9 cellular contexts compared by ENCODE assay signal in the genomic region with DNA sequence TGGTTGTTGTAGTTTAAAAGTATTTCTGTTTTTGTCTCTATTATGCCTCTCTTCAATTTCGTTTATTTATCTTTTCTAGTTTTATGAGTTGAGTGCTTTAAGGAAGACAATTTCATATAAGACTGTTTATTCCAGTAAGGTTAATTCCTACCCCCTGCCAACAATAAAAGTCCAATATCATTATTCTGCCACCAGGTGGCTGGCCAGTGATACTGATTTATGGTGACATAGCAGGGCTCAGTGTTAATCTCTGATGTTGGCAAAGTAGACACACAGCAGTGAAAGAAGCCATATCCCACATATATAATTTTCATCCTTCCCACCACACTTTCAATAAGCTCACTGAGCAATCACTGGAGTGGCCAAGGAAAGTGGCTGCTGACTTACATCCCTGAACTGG.
DNase-seq lines count a peak whose midpoint lies in the region; ATAC-seq, FAIRE-seq and TF ChIP-seq lines count a peak whose summit lies in the region.
"Had no signal": no experiment of that assay in that cellular context is flagged by ENCODE, and none has a peak within 500 bp of the region (broad histone marks: within the 10 kb centered on the region; RNA-seq: fewer than 3 reads in every experiment).

No MANE protein-coding gene starts in this region.

- peaks cover 8% of the 10 kb centered on the region for H3K9me3 Mint-ChIP-seq in natural killer cell treated with Interleukin-12 subunit alpha and Interleukin-12 subunit beta and Interleukin-15 and Interleukin-18, amount 100 ng/mL, for 72 hours

- in situ Hi-C loops in SK-MEL-5 (cut with HindIII; ENCODE audit: low pct_unique_long_range_greater_than_20kb, low sequenced_read_pairs) = no loop called here

- peak; percentile 15 for DNase-seq in A172 (ENCODE audit: low spot score)
- DNase-seq in GM12892 (ENCODE audit: insufficient read length) = no peak
- peak; percentile 59 for DNase-seq in SK-MEL-5 (ENCODE audit: low read depth, low spot score)
- peak; percentile 23 for DNase-seq in glomerular endothelial cell (ENCODE audit: extremely low read depth, low read depth, low spot score)
- no peak for DNase-seq in AG08395 (ENCODE audit: low spot score)
- no peak for DNase-seq in NCI-H1105 treated with DMSO at 0.1 percent for 48 hours (lab: John Stamatoyannopoulos, UW)
- no peak for DNase-seq in natural killer cell treated with Interleukin-12 subunit alpha and Interleukin-12 subunit beta and Interleukin-15 and Interleukin-18, amount 100 ng/mL, for 72 hours (ENCODE audit: low spot score)
- DNase-seq: NCI-H2171 had no signal

- no peak overlapping the region for H3K27ac Mint-ChIP-seq in natural killer cell treated with Interleukin-12 subunit alpha and Interleukin-12 subunit beta and Interleukin-15 and Interleukin-18, amount 100 ng/mL, for 72 hours

- no peaks in the 10 kb centered on the region for H3K27me3 Mint-ChIP-seq in natural killer cell treated with Interleukin-12 subunit alpha and Interleukin-12 subunit beta and Interleukin-15 and Interleukin-18, amount 100 ng/mL, for 72 hours

- no peak for ATAC-seq in natural killer cell treated with Interleukin-12 subunit alpha and Interleukin-12 subunit beta and Interleukin-15 and Interleukin-18, amount 100 ng/mL, for 72 hours
- no peak for ATAC-seq in GM21381 (IDR thresholded peaks at IDR 0.05; ENCODE audit: unreplicated experiment)

- no peaks in the 10 kb centered on the region for H3K4me1 Mint-ChIP-seq in natural killer cell treated with Interleukin-12 subunit alpha and Interleukin-12 subunit beta and Interleukin-15 and Interleukin-18, amount 100 ng/mL, for 72 hours (ENCODE audit: low read depth in 2 of 2)

- no peak for TF ChIP-seq POLR2A in GM12892 (IDR thresholded peaks at IDR 0.05; ENCODE audit: low read depth, low read length)

- no peaks in the 10 kb centered on the region for H3K36me3 Mint-ChIP-seq in natural killer cell treated with Interleukin-12 subunit alpha and Interleukin-12 subunit beta and Interleukin-15 and Interleukin-18, amount 100 ng/mL, for 72 hours

- FAIRE-seq in GM12892 (lab: Jason Lieb, UNC) = peak; percentile 38

- H3K4me3 Mint-ChIP-seq in natural killer cell treated with Interleukin-12 subunit alpha and Interleukin-12 subunit beta and Interleukin-15 and Interleukin-18, amount 100 ng/mL, for 72 hours = no peak overlapping the region

Comparison
In these comparisons a context has a peak if more than half of its experiments do, and no peak if none do; other contexts are left out.
1. DNase-seq: peak in A172 (single experiment), SK-MEL-5 (single experiment) and glomerular endothelial cell (single experiment); none in GM12892 (single experiment), AG08395 (single experiment), NCI-H1105 treated with DMSO at 0.1 percent for 48 hours (single experiment) and natural killer cell treated with Interleukin-12 subunit alpha and Interleukin-12 subunit beta and Interleukin-15 and Interleukin-18, amount 100 ng/mL, for 72 hours (single experiment).